9 cellular contexts compared by ENCODE assay signal in the genomic region with DNA sequence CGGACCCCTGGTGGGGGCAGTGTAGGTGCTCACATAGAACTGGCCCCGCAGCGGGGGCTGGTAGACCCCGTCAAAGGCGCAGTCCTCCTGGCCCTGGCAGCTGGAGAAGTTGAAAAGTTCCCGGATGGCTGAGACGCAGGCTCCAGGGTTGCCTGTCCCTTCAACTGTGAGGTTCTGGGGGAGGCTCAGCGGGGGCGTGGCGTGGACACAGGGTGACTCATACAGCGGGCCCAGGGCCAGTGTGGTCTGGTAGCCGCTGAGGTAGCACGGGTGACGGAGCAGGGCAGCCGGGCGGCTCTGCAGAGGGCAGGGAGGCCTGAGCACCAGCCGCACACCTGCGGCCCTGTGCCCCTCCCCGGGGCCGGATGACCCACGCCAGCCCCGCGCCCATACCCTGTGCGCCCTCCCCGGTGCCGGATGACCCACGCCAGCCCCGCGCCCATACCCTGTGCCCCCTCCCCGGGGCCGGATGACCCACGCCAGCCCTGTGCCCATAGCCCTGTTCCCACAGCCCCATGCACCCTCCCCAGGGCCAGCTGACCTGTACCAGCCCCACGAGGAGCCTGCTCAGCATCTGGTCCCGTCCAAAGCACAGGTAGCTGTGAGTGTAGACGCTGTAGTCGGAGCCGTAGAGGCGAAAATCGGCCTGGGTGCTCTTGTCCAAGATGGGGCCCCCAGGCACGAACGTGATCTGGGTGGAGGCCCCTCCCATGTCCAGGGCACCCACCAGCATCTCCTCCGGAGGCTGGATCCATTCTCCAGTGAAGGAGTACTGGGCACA. TPM values are rescaled to one million over a fixed set of nuclear protein-coding genes. Genes with fewer than 3 reads are reported as not detected.
DNase-seq lines count a peak whose midpoint lies in the region; ATAC-seq and TF ChIP-seq lines count a peak whose summit lies in the region.
"Had no signal": no experiment of that assay in that cellular context is flagged by ENCODE, and none has a peak within 500 bp of the region (broad histone marks: within the 10 kb centered on the region; RNA-seq: fewer than 3 reads in every experiment).

No MANE protein-coding gene starts in this region.

- H3K36me3 ChIP-seq in testis (ENCODE audit: low read depth, missing control alignments) = no peaks in the 10 kb centered on the region
- H3K36me3 ChIP-seq in CD8-positive, alpha-beta T cell (ENCODE audit: insufficient read depth, low read length) = no peaks in the 10 kb centered on the region
- no peaks in the 10 kb centered on the region for H3K36me3 ChIP-seq in effector memory CD4-positive, alpha-beta T cell (ENCODE audit: control insufficient read depth, insufficient read depth, low read length)

- TF ChIP-seq CTCF in WTC11 (IDR thresholded peaks at IDR 0.05) (no peak), testis (IDR thresholded peaks at IDR 0.05) (no peak)
- no peak for TF ChIP-seq CTCF in CD8-positive, alpha-beta T cell (IDR thresholded peaks at IDR 0.05)

- H3K9me3 Mint-ChIP-seq in WTC11 = no peaks in the 10 kb centered on the region
- H3K9me3 Mint-ChIP-seq in CD8-positive, alpha-beta T cell = no peaks in the 10 kb centered on the region
- H3K9me3 Mint-ChIP-seq: T-helper 1 cell treated with Interleukin-12 subunit alpha and Interleukin-12 subunit beta and Interleukin-4 antibody, amounts not matched to agents 30 μg/mL and 1 μg/mL, for 36 hours had no signal

- H3K4me3 ChIP-seq in testis = no peak overlapping the region
- H3K4me3 ChIP-seq in CD8-positive, alpha-beta T cell (ENCODE audit: low read depth, low read length) = no peak overlapping the region
- H3K4me3 ChIP-seq in effector memory CD4-positive, alpha-beta T cell (ENCODE audit: insufficient read depth, low read depth, low read length, poor library complexity, severe bottlenecking) = no peak overlapping the region

- intact Hi-C loops in testis (cut with DNase I; ENCODE audit: low total_unique reads) = no loop called here
- intact Hi-C loops in CD8-positive, alpha-beta T cell (cut with DNase I, micrococcal nuclease) = no loop called here

- no peak overlapping the region for H3K27ac Mint-ChIP-seq in WTC11
- no peak overlapping the region for H3K27ac Mint-ChIP-seq in CD8-positive, alpha-beta T cell
- H3K27ac Mint-ChIP-seq: T-helper 1 cell treated with Interleukin-12 subunit alpha and Interleukin-12 subunit beta and Interleukin-4 antibody, amounts not matched to agents 30 μg/mL and 1 μg/mL, for 36 hours had no signal

- CTCF ChIA-PET in WTC11 (lab: Charles Lee) = interaction anchor here (1.0 to 1.8 kb wide), 3 partner anchors 13 to 150 kb away, joined by 3 to 14 read pairs (median 3); a partner anchor contains a TSS
- CTCF ChIA-PET in CD8-positive, alpha-beta T cell (lab: Charles Lee) = no interaction called here

- H3K27me3 Mint-ChIP-seq in WTC11 (ENCODE audit: low read depth) = no peaks in the 10 kb centered on the region
- peaks cover 3% of the 10 kb centered on the region for H3K27me3 Mint-ChIP-seq in CD8-positive, alpha-beta T cell (ENCODE audit: low read depth)

- TF ChIP-seq POLR2A in testis (IDR thresholded peaks at IDR 0.05) = no peak

- peaks cover 7% of the 10 kb centered on the region for H3K4me1 ChIP-seq in testis
- no peaks in the 10 kb centered on the region for H3K4me1 ChIP-seq in CD8-positive, alpha-beta T cell (ENCODE audit: insufficient read depth, low read length)
- H3K4me1 ChIP-seq in effector memory CD4-positive, alpha-beta T cell (ENCODE audit: control insufficient read depth, insufficient read depth, low read length, poor library complexity, severe bottlenecking) = no peaks in the 10 kb centered on the region

- no peaks in the 10 kb centered on the region for H3K36me3 Mint-ChIP-seq in WTC11
- H3K36me3 Mint-ChIP-seq in CD8-positive, alpha-beta T cell = no peaks in the 10 kb centered on the region

- DNase-seq in HS-5 (ENCODE audit: low read depth) = peak; percentile 34
- DNase-seq in WTC11 (ENCODE audit: low spot score) = peak; percentile 11
- DNase-seq in iris pigment epithelial cell (ENCODE audit: low read depth) = peak; percentile 85
- DNase-seq in testis = peak; percentile 83
- no peak for DNase-seq in NCI-H524 treated with DMSO at 0.1 percent for 48 hours (lab: John Stamatoyannopoulos, UW)
- DNase-seq in CD8-positive, alpha-beta T cell = no peak
- no peak for DNase-seq in effector memory CD4-positive, alpha-beta T cell

- H3K4me1 Mint-ChIP-seq in WTC11 = no peaks in the 10 kb centered on the region
- no peaks in the 10 kb centered on the region for H3K4me1 Mint-ChIP-seq in CD8-positive, alpha-beta T cell (ENCODE audit: low read depth)

- no peaks in the 10 kb centered on the region for H3K9me3 ChIP-seq in testis
- H3K9me3 ChIP-seq in CD8-positive, alpha-beta T cell (ENCODE audit: low read length) = no peaks in the 10 kb centered on the region
- no peaks in the 10 kb centered on the region for H3K9me3 ChIP-seq in effector memory CD4-positive, alpha-beta T cell (ENCODE audit: control insufficient read depth, low read length)

- POLR2A ChIA-PET in WTC11 (lab: Charles Lee) = no interaction called here
- POLR2A ChIA-PET in CD8-positive, alpha-beta T cell (lab: Charles Lee) = no interaction called here

- H3K27ac ChIP-seq in testis = no peak overlapping the region
- H3K27ac ChIP-seq in CD8-positive, alpha-beta T cell (ENCODE audit: low read depth, low read length) = no peak overlapping the region
- H3K27ac ChIP-seq in effector memory CD4-positive, alpha-beta T cell (ENCODE audit: insufficient read depth, low read length, poor library complexity, severe bottlenecking) = no peak overlapping the region

- ATAC-seq in WTC11 (no peak), GM19467 (IDR thresholded peaks at IDR 0.05; ENCODE audit: unreplicated experiment) (no peak)
- no peak for ATAC-seq in CD8-positive, alpha-beta T cell

- WGBS in testis, 2 donors = 37 to 68% methylated on average over 5 to 41 of the region's 42 CpGs

- H3K27me3 ChIP-seq in testis = no peaks in the 10 kb centered on the region
- H3K27me3 ChIP-seq in CD8-positive, alpha-beta T cell (ENCODE audit: insufficient read depth, low read length) = no peaks in the 10 kb centered on the region
- H3K27me3 ChIP-seq in effector memory CD4-positive, alpha-beta T cell (replicated peaks; ENCODE audit: control insufficient read depth, insufficient read depth, low read length, poor library complexity, severe bottlenecking) = no peaks in the 10 kb centered on the region

- no peak overlapping the region for H3K4me3 Mint-ChIP-seq in WTC11
- no peak overlapping the region for H3K4me3 Mint-ChIP-seq in CD8-positive, alpha-beta T cell
- H3K4me3 Mint-ChIP-seq: T-helper 1 cell treated with Interleukin-12 subunit alpha and Interleukin-12 subunit beta and Interleukin-4 antibody, amounts not matched to agents 30 μg/mL and 1 μg/mL, for 36 hours had no signal

TF ChIP-seq in WTC11, 78 proteins besides CTCF, POLR2A, EP300 and RAD21 (continues in another document):
- TF ChIP-seq, protein P1, sequence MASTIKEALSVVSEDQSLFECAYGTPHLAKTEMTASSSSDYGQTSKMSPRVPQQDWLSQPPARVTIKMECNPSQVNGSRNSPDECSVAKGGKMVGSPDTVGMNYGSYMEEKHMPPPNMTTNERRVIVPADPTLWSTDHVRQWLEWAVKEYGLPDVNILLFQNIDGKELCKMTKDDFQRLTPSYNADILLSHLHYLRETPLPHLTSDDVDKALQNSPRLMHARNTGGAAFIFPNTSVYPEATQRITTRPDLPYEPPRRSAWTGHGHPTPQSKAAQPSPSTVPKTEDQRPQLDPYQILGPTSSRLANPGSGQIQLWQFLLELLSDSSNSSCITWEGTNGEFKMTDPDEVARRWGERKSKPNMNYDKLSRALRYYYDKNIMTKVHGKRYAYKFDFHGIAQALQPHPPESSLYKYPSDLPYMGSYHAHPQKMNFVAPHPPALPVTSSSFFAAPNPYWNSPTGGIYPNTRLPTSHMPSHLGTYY (CRISPR knock-in tag; IDR thresholded peaks at IDR 0.05) = no peak
- TF ChIP-seq CREM (CRISPR knock-in tag; IDR thresholded peaks at IDR 0.05) (no peak), NFYB (CRISPR knock-in tag; conservative IDR thresholded peaks at IDR 0.05; ENCODE audit: low read depth) (no peak)
- TF ChIP-seq, protein P2, sequence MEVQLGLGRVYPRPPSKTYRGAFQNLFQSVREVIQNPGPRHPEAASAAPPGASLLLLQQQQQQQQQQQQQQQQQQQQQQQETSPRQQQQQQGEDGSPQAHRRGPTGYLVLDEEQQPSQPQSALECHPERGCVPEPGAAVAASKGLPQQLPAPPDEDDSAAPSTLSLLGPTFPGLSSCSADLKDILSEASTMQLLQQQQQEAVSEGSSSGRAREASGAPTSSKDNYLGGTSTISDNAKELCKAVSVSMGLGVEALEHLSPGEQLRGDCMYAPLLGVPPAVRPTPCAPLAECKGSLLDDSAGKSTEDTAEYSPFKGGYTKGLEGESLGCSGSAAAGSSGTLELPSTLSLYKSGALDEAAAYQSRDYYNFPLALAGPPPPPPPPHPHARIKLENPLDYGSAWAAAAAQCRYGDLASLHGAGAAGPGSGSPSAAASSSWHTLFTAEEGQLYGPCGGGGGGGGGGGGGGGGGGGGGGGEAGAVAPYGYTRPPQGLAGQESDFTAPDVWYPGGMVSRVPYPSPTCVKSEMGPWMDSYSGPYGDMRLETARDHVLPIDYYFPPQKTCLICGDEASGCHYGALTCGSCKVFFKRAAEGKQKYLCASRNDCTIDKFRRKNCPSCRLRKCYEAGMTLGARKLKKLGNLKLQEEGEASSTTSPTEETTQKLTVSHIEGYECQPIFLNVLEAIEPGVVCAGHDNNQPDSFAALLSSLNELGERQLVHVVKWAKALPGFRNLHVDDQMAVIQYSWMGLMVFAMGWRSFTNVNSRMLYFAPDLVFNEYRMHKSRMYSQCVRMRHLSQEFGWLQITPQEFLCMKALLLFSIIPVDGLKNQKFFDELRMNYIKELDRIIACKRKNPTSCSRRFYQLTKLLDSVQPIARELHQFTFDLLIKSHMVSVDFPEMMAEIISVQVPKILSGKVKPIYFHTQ (CRISPR knock-in tag; IDR thresholded peaks at IDR 0.05) = no peak

RNA-seq across cellular contexts. Expression of a gene that starts 5.0 kb away (rescaled TPM):
- 2.0 to 2.5 TPM (median 2.3 TPM) in 3 replicates for total RNA-seq in WTC11 (2021)
- total RNA-seq in testis = 1 to 10 TPM; 2.0 to 2.2 TPM
- 0.37 TPM for polyA plus RNA-seq in testis (ENCODE audit: insufficient read depth, low read depth, low replicate concordance)
- not detected for total RNA-seq in CD8-positive, alpha-beta T cell

RNA-seq across cellular contexts. Expression of a gene that starts 13.0 kb away (rescaled TPM):
- total RNA-seq in WTC11 (2021) (2.9 to 5.9 TPM (median 4.8 TPM) in 3 replicates), testis (1 to 10 TPM; 4.6 to 8.0 TPM)
- polyA plus RNA-seq in testis (ENCODE audit: insufficient read depth, low read depth, low replicate concordance) = 2.5 TPM
- total RNA-seq in CD8-positive, alpha-beta T cell = 1 to 10 TPM; 2.4 to 2.7 TPM

RNA-seq across cellular contexts. Expression of a gene that starts 13.2 kb away (rescaled TPM):
- total RNA-seq in WTC11 (2021) = 20.4 to 23.1 TPM (median 21.2 TPM) in 3 replicates
- 10 to 100 TPM; 15.5 to 24.5 TPM for total RNA-seq in testis
- polyA plus RNA-seq in testis (ENCODE audit: insufficient read depth, low read depth, low replicate concordance) = 8.9 TPM
- 10 to 100 TPM in 1 of 2 experiments, 1 to 10 TPM in 1; 9.1 to 11.0 TPM for total RNA-seq in CD8-positive, alpha-beta T cell

RNA-seq across cellular contexts. Expression of a gene that starts 23.0 kb away (rescaled TPM):
- total RNA-seq in WTC11 (2021) = 61.6 to 63.7 TPM (median 61.9 TPM) in 3 replicates
- 100 to 1,000 TPM in 1 of 2 donors, 10 to 100 TPM in 1; 81.7 to 105 TPM for total RNA-seq in testis
- 42.5 TPM for polyA plus RNA-seq in testis (ENCODE audit: insufficient read depth, low read depth, low replicate concordance)
- total RNA-seq in CD8-positive, alpha-beta T cell = 10 to 100 TPM; 82.8 to 87.2 TPM

Comparison
In these comparisons a context has a peak if more than half of its experiments do, and no peak if none do; other contexts are left out.
1. DNase-seq: peak in HS-5 (single experiment), WTC11 (single experiment), iris pigment epithelial cell (single experiment) and testis (single experiment); none in NCI-H524 treated with DMSO at 0.1 percent for 48 hours (single experiment), CD8-positive, alpha-beta T cell (0 of 7) and effector memory CD4-positive, alpha-beta T cell (0 of 3).